Comparison of ENCODE assay signal across 11 cellular contexts in the genomic region with DNA sequence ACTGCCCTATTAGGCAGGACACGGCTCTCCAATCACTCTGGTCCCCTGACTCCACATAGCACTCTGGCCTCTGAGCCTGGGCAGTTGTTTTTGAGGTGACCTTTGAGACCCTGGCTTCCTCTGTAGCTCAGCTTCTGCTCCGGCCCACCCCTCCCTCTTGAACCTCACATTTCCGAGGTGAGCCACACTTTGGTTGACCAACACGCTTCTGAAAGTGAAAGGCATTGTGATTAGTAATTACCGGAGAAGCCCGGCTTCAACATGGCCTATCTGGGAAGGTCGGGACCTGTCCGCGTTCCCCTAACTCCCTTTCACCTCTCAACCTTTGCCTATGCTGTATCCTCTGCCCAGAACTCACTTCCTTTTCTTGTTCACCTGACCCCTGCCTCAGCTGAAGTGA. TPM values are rescaled to one million over a fixed set of nuclear protein-coding genes. Genes with fewer than 3 reads are reported as not detected.
A peak's percentile ranks its signal among the peaks of the same experiment; 100 is the strongest.
DNase-seq lines count a peak whose midpoint lies in the region; ATAC-seq and TF ChIP-seq lines count a peak whose summit lies in the region.
"Had no signal": no experiment of that assay in that cellular context is flagged by ENCODE, and none has a peak within 500 bp of the region (broad histone marks: within the 10 kb centered on the region; RNA-seq: fewer than 3 reads in every experiment).

No MANE protein-coding gene starts in this region.

- H3K27me3 Mint-ChIP-seq in immature natural killer cell (ENCODE audit: low read depth in 3 of 3): peaks cover 15 to 22% (median 16%) of the 10 kb centered on the region in 3 donors

- H3K9me3 Mint-ChIP-seq in immature natural killer cell: no peaks in the 10 kb centered on the region
- H3K9me3 Mint-ChIP-seq: neural progenitor cell had no signal

- no peaks in the 10 kb centered on the region for H3K4me1 ChIP-seq in gastrocnemius medialis
- H3K4me1 ChIP-seq: neural progenitor cell, vagina had no signal

- TF ChIP-seq POLR2A in gastrocnemius medialis (IDR thresholded peaks at IDR 0.05): no peak

- H3K27ac Mint-ChIP-seq in immature natural killer cell: peak overlapping the region in 4 of 6 donors; percentile 8 to 54 (median 22)
- H3K27ac Mint-ChIP-seq: neural progenitor cell had no signal

- peak overlapping the region; percentile 61 to 85 (median 74) for H3K4me3 Mint-ChIP-seq in immature natural killer cell
- H3K4me3 Mint-ChIP-seq: neural progenitor cell had no signal

- no peaks in the 10 kb centered on the region for H3K27me3 ChIP-seq in gastrocnemius medialis
- H3K27me3 ChIP-seq: neural progenitor cell, vagina had no signal

- ATAC-seq in GM18502 (IDR thresholded peaks at IDR 0.05; ENCODE audit: poor library complexity, unreplicated experiment) (peak; percentile 89), GM19455 (IDR thresholded peaks at IDR 0.05; ENCODE audit: unreplicated experiment) (peak; percentile 81), HG03108 (IDR thresholded peaks at IDR 0.05; ENCODE audit: unreplicated experiment) (peak; percentile 91), gastrocnemius medialis (no peak), HG02623 (IDR thresholded peaks at IDR 0.05; ENCODE audit: unreplicated experiment) (no peak)

- no peak for TF ChIP-seq CTCF in gastrocnemius medialis (IDR thresholded peaks at IDR 0.05 in 4 of 5, conservative IDR thresholded peaks at IDR 0.05 in 1 of 5)

- no peak overlapping the region for H3K27ac ChIP-seq in gastrocnemius medialis
- H3K27ac ChIP-seq: neural progenitor cell, vagina had no signal

- in situ Hi-C loops in gastrocnemius medialis (cut with MboI; ENCODE audit: low sequenced_read_pairs in 4 of 4): no loop called here

- no peaks in the 10 kb centered on the region for H3K9me3 ChIP-seq in gastrocnemius medialis
- H3K9me3 ChIP-seq: vagina had no signal

- no peak overlapping the region for H3K4me3 ChIP-seq in gastrocnemius medialis
- H3K4me3 ChIP-seq: neural progenitor cell, vagina had no signal

- peaks cover 0 to 7% (median 3%) of the 10 kb centered on the region in 3 donors for H3K36me3 Mint-ChIP-seq in immature natural killer cell
- H3K36me3 Mint-ChIP-seq: neural progenitor cell had no signal

- DNase-seq in immature natural killer cell: peak; percentile 60 to 67 (median 63)
- DNase-seq in gastrocnemius medialis: no peak
- no peak for DNase-seq in NCI-H748 treated with DMSO at 0.1 percent for 48 hours (lab: John Stamatoyannopoulos, UW)
- no peak for DNase-seq in C1 segment of cervical spinal cord (lab: John Stamatoyannopoulos, UW)
- DNase-seq: HCEC 1CT had no signal

- no peaks in the 10 kb centered on the region for H3K36me3 ChIP-seq in gastrocnemius medialis
- H3K36me3 ChIP-seq: neural progenitor cell, vagina had no signal

- intact Hi-C loops in gastrocnemius medialis (cut with DNase I; ENCODE audit: low total_unique reads): no loop called here

- H3K4me1 Mint-ChIP-seq in immature natural killer cell: peaks cover 48 to 51% of the 10 kb centered on the region in 2 donors

RNA-seq across cellular contexts. Expression of a gene that starts 10.3 kb away (rescaled TPM):
- 10 to 100 TPM; 41.6 to 82.9 (median 47.9) TPM for polyA plus RNA-seq in immature natural killer cell
- under 1 TPM; 0.22 to 0.91 (median 0.56) TPM for total RNA-seq in gastrocnemius medialis

RNA-seq across cellular contexts. Expression of a gene that starts 48.4 kb away (rescaled TPM):
- under 1 TPM in 2 of 3 donors, not detected in 1; 0.27 to 0.47 TPM for polyA plus RNA-seq in immature natural killer cell
- total RNA-seq in gastrocnemius medialis: not detected
- total RNA-seq: vagina had no signal

Comparison
In these comparisons a context has a peak if more than half of its experiments do, and no peak if none do; other contexts are left out.
1. ATAC-seq: peak in GM18502 (single experiment), GM19455 (single experiment) and HG03108 (single experiment); none in gastrocnemius medialis (0 of 2) and HG02623 (single experiment).
2. DNase-seq: peak in immature natural killer cell (3 of 3); none in gastrocnemius medialis (0 of 2), NCI-H748 treated with DMSO at 0.1 percent for 48 hours (single experiment) and C1 segment of cervical spinal cord (0 of 14).